23 cellular contexts compared by ENCODE assay signal in genomic region chr5:14954620-14955343, GRCh38.
DNase-seq lines count a peak whose midpoint lies in the region; ATAC-seq, FAIRE-seq and TF ChIP-seq lines count a peak whose summit lies in the region.
"Had no signal": no experiment of that assay in that cellular context is flagged by ENCODE, and none has a peak within 500 bp of the region (broad histone marks: within the 10 kb centered on the region; RNA-seq: fewer than 3 reads in every experiment).

No MANE protein-coding gene starts in this region.

- peak; percentile 40 for FAIRE-seq in urothelium cell line (lab: Jason Lieb, UNC)
- FAIRE-seq: GM12878, GM18507, H1, K562 had no signal

- no peaks in the 10 kb centered on the region for H3K36me3 ChIP-seq in MG63
- H3K36me3 ChIP-seq: SJSA1 had no signal

- no peak for TF ChIP-seq CTCF in fibroblast of villous mesenchyme (IDR thresholded peaks at IDR 0.05; ENCODE audit: insufficient read depth, low read depth, low read length)

- H3K4me3 ChIP-seq in fibroblast of villous mesenchyme (ENCODE audit: low read depth, low read length) (no peak overlapping the region), right cardiac atrium (ENCODE audit: low read length) (no peak overlapping the region), MG63 (no peak overlapping the region)
- H3K4me3 ChIP-seq: GM12878, K562, PC-9, SJSA1 had no signal

- H3K27me3 ChIP-seq in right cardiac atrium (ENCODE audit: control insufficient read depth, insufficient read depth) (no peaks in the 10 kb centered on the region), MG63 (no peaks in the 10 kb centered on the region)
- H3K27me3 ChIP-seq: SJSA1 had no signal

- intact Hi-C loops in Right ventricle myocardium superior (cut with DNase I) (no loop called here), cardiac septum (cut with DNase I) (no loop called here), right cardiac atrium (cut with DNase I) (loop anchor here in 1 of 4 donors (10.0 kb wide), 1 partner anchor 50 kb away; no protein-coding TSS in a partner anchor), head of caudate nucleus (cut with DNase I) (no loop called here)

- H3K4me1 ChIP-seq in right cardiac atrium (ENCODE audit: control insufficient read depth, insufficient read depth, low read length), result peaks cover 3% of the 10 kb centered on the region
- H3K4me1 ChIP-seq: Caco-2 had no signal

- ATAC-seq in Right ventricle myocardium superior (ENCODE audit: poor library complexity), result peak; percentile 77
- peak; percentile 84 to 92 for ATAC-seq in right cardiac atrium
- ATAC-seq in HG03571 (IDR thresholded peaks at IDR 0.05; ENCODE audit: unreplicated experiment), result no peak
- ATAC-seq: GM12878, K562 had no signal

- DNase-seq in Right ventricle myocardium superior, result peak; percentile 48
- no peak for DNase-seq in cardiac septum (ENCODE audit: low spot score)
- DNase-seq in fibroblast of villous mesenchyme (ENCODE audit: low read depth), result peak; percentile 41
- DNase-seq in right cardiac atrium, result peak; percentile 42 to 82 (median 79)
- no peak for DNase-seq in urothelium cell line (ENCODE audit: low spot score)
- no peak for DNase-seq in head of caudate nucleus
- DNase-seq in MG63, result no peak
- DNase-seq: 8988T; Caco-2; CD4-positive, CD25-positive, alpha-beta regulatory T cell; NCI-H1105 treated with DMSO at 0.1 percent for 48 hours; NCI-H1694 treated with DMSO at 0.1 percent for 48 hours; NCI-H2107; NCI-H226; NCI-H524; PC-9 had no signal

- no peak overlapping the region for H3K27ac ChIP-seq in right cardiac atrium (ENCODE audit: low read length)
- H3K27ac ChIP-seq: PC-9, RWPE1, SJSA1 had no signal

- H3K9me3 ChIP-seq in right cardiac atrium (ENCODE audit: control insufficient read depth, low read length), result no peaks in the 10 kb centered on the region
- 0 out of 2 replicates have a peak, but pooled peaks cover 3% of the 10 kb centered on the region for H3K9me3 ChIP-seq in MG63
- H3K9me3 ChIP-seq: Caco-2, SJSA1 had no signal

- WGBS in right cardiac atrium, result 58% methylated on average over 9 of the region's 9 CpGs

Comparison
In these comparisons a context has a peak if more than half of its experiments do, and no peak if none do; other contexts are left out.
1. DNase-seq: peak in Right ventricle myocardium superior (single experiment), fibroblast of villous mesenchyme (single experiment) and right cardiac atrium (3 of 3); none in cardiac septum (single experiment), urothelium cell line (single experiment), head of caudate nucleus (0 of 42) and MG63 (single experiment).